In genomic region chr14:35368993-35369392, GRCh38 we compare ENCODE assay signal across 2 cellular contexts.
TF ChIP-seq lines count a peak whose summit lies in the region.

No MANE protein-coding gene starts in this region.

TF ChIP-seq in GM23338, 12 proteins besides CTCF, POLR2A, EP300 and RAD21 (continued from another document):
- TF ChIP-seq ZNF114 (CRISPR knock-in tag; IDR thresholded peaks at IDR 0.05) (no peak), EZH2 (IDR thresholded peaks at IDR 0.05; ENCODE audit: low read depth, unreplicated experiment) (no peak), CREB1 (CRISPR knock-in tag; IDR thresholded peaks at IDR 0.05; ENCODE audit: low read depth) (no peak), EZH2phosphoT487 (IDR thresholded peaks at IDR 0.05; ENCODE audit: unreplicated experiment) (no peak), ZNF462 (CRISPR knock-in tag; IDR thresholded peaks at IDR 0.05) (no peak), ZNF331 (CRISPR knock-in tag; IDR thresholded peaks at IDR 0.05; ENCODE audit: low read depth) (no peak)
- TF ChIP-seq, protein P1, sequence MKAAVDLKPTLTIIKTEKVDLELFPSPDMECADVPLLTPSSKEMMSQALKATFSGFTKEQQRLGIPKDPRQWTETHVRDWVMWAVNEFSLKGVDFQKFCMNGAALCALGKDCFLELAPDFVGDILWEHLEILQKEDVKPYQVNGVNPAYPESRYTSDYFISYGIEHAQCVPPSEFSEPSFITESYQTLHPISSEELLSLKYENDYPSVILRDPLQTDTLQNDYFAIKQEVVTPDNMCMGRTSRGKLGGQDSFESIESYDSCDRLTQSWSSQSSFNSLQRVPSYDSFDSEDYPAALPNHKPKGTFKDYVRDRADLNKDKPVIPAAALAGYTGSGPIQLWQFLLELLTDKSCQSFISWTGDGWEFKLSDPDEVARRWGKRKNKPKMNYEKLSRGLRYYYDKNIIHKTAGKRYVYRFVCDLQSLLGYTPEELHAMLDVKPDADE (IDR thresholded peaks at IDR 0.05): no peak
- TF ChIP-seq, protein P2, sequence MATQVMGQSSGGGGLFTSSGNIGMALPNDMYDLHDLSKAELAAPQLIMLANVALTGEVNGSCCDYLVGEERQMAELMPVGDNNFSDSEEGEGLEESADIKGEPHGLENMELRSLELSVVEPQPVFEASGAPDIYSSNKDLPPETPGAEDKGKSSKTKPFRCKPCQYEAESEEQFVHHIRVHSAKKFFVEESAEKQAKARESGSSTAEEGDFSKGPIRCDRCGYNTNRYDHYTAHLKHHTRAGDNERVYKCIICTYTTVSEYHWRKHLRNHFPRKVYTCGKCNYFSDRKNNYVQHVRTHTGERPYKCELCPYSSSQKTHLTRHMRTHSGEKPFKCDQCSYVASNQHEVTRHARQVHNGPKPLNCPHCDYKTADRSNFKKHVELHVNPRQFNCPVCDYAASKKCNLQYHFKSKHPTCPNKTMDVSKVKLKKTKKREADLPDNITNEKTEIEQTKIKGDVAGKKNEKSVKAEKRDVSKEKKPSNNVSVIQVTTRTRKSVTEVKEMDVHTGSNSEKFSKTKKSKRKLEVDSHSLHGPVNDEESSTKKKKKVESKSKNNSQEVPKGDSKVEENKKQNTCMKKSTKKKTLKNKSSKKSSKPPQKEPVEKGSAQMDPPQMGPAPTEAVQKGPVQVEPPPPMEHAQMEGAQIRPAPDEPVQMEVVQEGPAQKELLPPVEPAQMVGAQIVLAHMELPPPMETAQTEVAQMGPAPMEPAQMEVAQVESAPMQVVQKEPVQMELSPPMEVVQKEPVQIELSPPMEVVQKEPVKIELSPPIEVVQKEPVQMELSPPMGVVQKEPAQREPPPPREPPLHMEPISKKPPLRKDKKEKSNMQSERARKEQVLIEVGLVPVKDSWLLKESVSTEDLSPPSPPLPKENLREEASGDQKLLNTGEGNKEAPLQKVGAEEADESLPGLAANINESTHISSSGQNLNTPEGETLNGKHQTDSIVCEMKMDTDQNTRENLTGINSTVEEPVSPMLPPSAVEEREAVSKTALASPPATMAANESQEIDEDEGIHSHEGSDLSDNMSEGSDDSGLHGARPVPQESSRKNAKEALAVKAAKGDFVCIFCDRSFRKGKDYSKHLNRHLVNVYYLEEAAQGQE (IDR thresholded peaks at IDR 0.05; ENCODE audit: unreplicated experiment): no peak

TF ChIP-seq in WTC11, 78 proteins besides CTCF, POLR2A, EP300 and RAD21 (continued from another document):
- TF ChIP-seq E2F4 (CRISPR knock-in tag; IDR thresholded peaks at IDR 0.05; ENCODE audit: borderline replicate concordance, low read depth) (no peak), JAZF1 (CRISPR knock-in tag; IDR thresholded peaks at IDR 0.05) (no peak), NFE2L1 (CRISPR knock-in tag; IDR thresholded peaks at IDR 0.05) (no peak), OVOL2 (CRISPR knock-in tag; IDR thresholded peaks at IDR 0.05; ENCODE audit: borderline replicate concordance) (no peak), NR2C2 (CRISPR knock-in tag; IDR thresholded peaks at IDR 0.05) (no peak)
- TF ChIP-seq, protein P3, sequence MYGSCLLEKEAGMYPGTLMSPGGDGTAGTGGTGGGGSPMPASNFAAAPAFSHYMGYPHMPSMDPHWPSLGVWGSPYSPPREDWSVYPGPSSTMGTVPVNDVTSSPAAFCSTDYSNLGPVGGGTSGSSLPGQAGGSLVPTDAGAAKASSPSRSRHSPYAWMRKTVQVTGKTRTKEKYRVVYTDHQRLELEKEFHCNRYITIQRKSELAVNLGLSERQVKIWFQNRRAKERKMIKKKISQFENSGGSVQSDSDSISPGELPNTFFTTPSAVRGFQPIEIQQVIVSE (CRISPR knock-in tag; IDR thresholded peaks at IDR 0.05; ENCODE audit: borderline replicate concordance): no peak
